9 cellular contexts compared by ENCODE assay signal in genomic region chr2:54665436-54665856, GRCh38. TPM values are rescaled to one million over a fixed set of nuclear protein-coding genes. Genes with fewer than 3 reads are reported as not detected.
A peak's percentile ranks its signal among the peaks of the same experiment; 100 is the strongest.
DNase-seq lines count a peak whose midpoint lies in the region; TF ChIP-seq lines count a peak whose summit lies in the region.
"Had no signal": no experiment of that assay in that cellular context is flagged by ENCODE, and none has a peak within 500 bp of the region (broad histone marks: within the 10 kb centered on the region; RNA-seq: fewer than 3 reads in every experiment).

No MANE protein-coding gene starts in this region.

- no peaks in the 10 kb centered on the region for H3K27me3 Mint-ChIP-seq in osteocyte (ENCODE audit: unreplicated experiment)

- H3K27ac Mint-ChIP-seq in osteocyte (ENCODE audit: unreplicated experiment): peak overlapping the region; percentile 87

- no peak overlapping the region for H3K27ac ChIP-seq in 22Rv1
- H3K27ac ChIP-seq: neutrophil had no signal

- H3K4me3 ChIP-seq in fibroblast of the aortic adventitia (ENCODE audit: low read depth, low read length): no peak overlapping the region

- DNase-seq in GM10266 (ENCODE audit: extremely low spot score): peak; percentile 33
- peak; percentile 64 for DNase-seq in NCI-H1694 treated with DMSO at 0.1 percent for 48 hours (lab: John Stamatoyannopoulos, UW)
- DNase-seq in activated CD4-positive, alpha-beta T cell treated with anti-CD3 and anti-CD28 coated beads, Interleukin-2, amount 50 U/mL, for 1 hour: peak; percentile 35
- DNase-seq in fibroblast of the aortic adventitia (ENCODE audit: low read depth): peak; percentile 69
- peak; percentile 60 for DNase-seq in osteocyte (ENCODE audit: extremely low spot score, unreplicated experiment)
- no peak for DNase-seq in DMS79 (lab: John Stamatoyannopoulos, UW)
- no peak for DNase-seq in OCI-M2 (lab: John Stamatoyannopoulos, UW; ENCODE audit: unreplicated experiment)

- no peaks in the 10 kb centered on the region for H3K9me3 Mint-ChIP-seq in osteocyte (ENCODE audit: unreplicated experiment)

- H3K4me3 Mint-ChIP-seq in osteocyte (ENCODE audit: unreplicated experiment): no peak overlapping the region

- peaks cover 37% of the 10 kb centered on the region for H3K4me1 Mint-ChIP-seq in osteocyte (ENCODE audit: unreplicated experiment)

- H3K36me3 Mint-ChIP-seq in osteocyte (ENCODE audit: unreplicated experiment): peaks cover 73% of the 10 kb centered on the region

- TF ChIP-seq CTCF in 22Rv1 (IDR thresholded peaks at IDR 0.05): peak; percentile 72
- TF ChIP-seq CTCF in GM10266 (IDR thresholded peaks at IDR 0.05; ENCODE audit: control insufficient read depth, insufficient read depth, low read depth, missing control alignments): peak; percentile 58
- peak; percentile 58 for TF ChIP-seq CTCF in fibroblast of the aortic adventitia (IDR thresholded peaks at IDR 0.05; ENCODE audit: insufficient read depth, low read length)
- TF ChIP-seq CTCF in osteocyte (IDR thresholded peaks at IDR 0.05): peak; percentile 61

RNA-seq across cellular contexts. Expression of gene EML6, which starts 58.0 kb away (rescaled TPM):
- total RNA-seq in fibroblast of the aortic adventitia (ENCODE audit: low replicate concordance) (0.49 and 2.8 TPM in 2 replicates), osteocyte (0.42 and 1.1 TPM in 2 replicates)

Comparison
In these comparisons a context has a peak if more than half of its experiments do, and no peak if none do; other contexts are left out.
1. DNase-seq: peak in GM10266 (single experiment), NCI-H1694 treated with DMSO at 0.1 percent for 48 hours (single experiment), activated CD4-positive, alpha-beta T cell treated with anti-CD3 and anti-CD28 coated beads, Interleukin-2, amount 50 U/mL, for 1 hour (single experiment), fibroblast of the aortic adventitia (single experiment) and osteocyte (single experiment); none in DMS79 (single experiment) and OCI-M2 (single experiment).
2. Peak in every context shown above with its lines, with median percentiles within 50 percentile points of each other: CTCF ChIP-seq.